In genomic region chr3:14651440-14652251, GRCh38 we compare ENCODE assay signal across 8 cellular contexts. TPM values are rescaled to one million over a fixed set of nuclear protein-coding genes. Genes with fewer than 3 reads are reported as not detected.
DNase-seq lines count a peak whose midpoint lies in the region; TF ChIP-seq lines count a peak whose summit lies in the region.

TSS of gene CCDC174 (plus strand) at chr3:14651762. CDS start at chr3:14651837, 75 bp downstream.

- peak within 1 kb of the TSS; percentile 96 for H3K4me3 ChIP-seq in NB4 (ENCODE audit: low read depth, low read length)
- H3K4me3 ChIP-seq in SK-N-MC, result peak within 1 kb of the TSS; percentile 85

- H3K27ac Mint-ChIP-seq in HFFc6, result peak within 1 kb of the TSS; percentile 98
- peak within 1 kb of the TSS; percentile 99 for H3K27ac Mint-ChIP-seq in activated naive CD4-positive, alpha-beta T cell treated with anti-CD3 and anti-CD28 coated beads, Interleukin-2, amount 10 ng/mL, durations not matched to agents 7 days and 5 days

- no peaks in the 10 kb centered on the region for H3K9me3 Mint-ChIP-seq in HFFc6
- no peaks in the 10 kb centered on the region for H3K9me3 Mint-ChIP-seq in activated naive CD4-positive, alpha-beta T cell treated with anti-CD3 and anti-CD28 coated beads, Interleukin-2, amount 10 ng/mL, durations not matched to agents 7 days and 5 days

- H3K36me3 ChIP-seq in SK-N-MC (ENCODE audit: insufficient read depth, low read length), result peaks cover 13% of the 10 kb centered on the region; the same call in 1 of the 2 replicates

- peak; percentile 83 for TF ChIP-seq POLR2A in NB4 (IDR thresholded peaks at IDR 0.05; ENCODE audit: extremely low read depth, insufficient read length)

- H3K27me3 Mint-ChIP-seq in HFFc6 (ENCODE audit: insufficient read depth), result peaks cover 6% of the 10 kb centered on the region; the same call in 1 of the 2 replicates
- H3K27me3 Mint-ChIP-seq in activated naive CD4-positive, alpha-beta T cell treated with anti-CD3 and anti-CD28 coated beads, Interleukin-2, amount 10 ng/mL, durations not matched to agents 7 days and 5 days, result no peaks in the 10 kb centered on the region

- peaks cover 31% of the 10 kb centered on the region for H3K4me1 Mint-ChIP-seq in HFFc6 (ENCODE audit: low read depth)
- peaks cover 46% of the 10 kb centered on the region for H3K4me1 Mint-ChIP-seq in activated naive CD4-positive, alpha-beta T cell treated with anti-CD3 and anti-CD28 coated beads, Interleukin-2, amount 10 ng/mL, durations not matched to agents 7 days and 5 days

- CTCF ChIA-PET in activated naive CD4-positive, alpha-beta T cell treated with anti-CD3 and anti-CD28 coated beads, Interleukin-2, amount 10 ng/mL, durations not matched to agents 7 days and 5 days (lab: Charles Lee), result interaction anchor here (0.8 to 2.4 kb wide), 2 partner anchors 19 to 400 kb away, joined by 3 to 7 read pairs; no protein-coding TSS in a partner anchor

- H3K9me3 ChIP-seq in SK-N-MC (ENCODE audit: low read depth, low read length), result no peaks in the 10 kb centered on the region

- H3K36me3 Mint-ChIP-seq in HFFc6 (ENCODE audit: low read depth), result peaks cover 20% of the 10 kb centered on the region
- peaks cover 20% of the 10 kb centered on the region for H3K36me3 Mint-ChIP-seq in activated naive CD4-positive, alpha-beta T cell treated with anti-CD3 and anti-CD28 coated beads, Interleukin-2, amount 10 ng/mL, durations not matched to agents 7 days and 5 days

- TF ChIP-seq CTCF in HFFc6 (IDR thresholded peaks at IDR 0.05) (peak; percentile 6), NB4 (IDR thresholded peaks at IDR 0.05; ENCODE audit: low read depth, low read length) (no peak)

- H3K27ac ChIP-seq in SK-N-MC, result peak within 1 kb of the TSS; percentile 76

- peak within 1 kb of the TSS; percentile 97 for H3K4me3 Mint-ChIP-seq in HFFc6
- H3K4me3 Mint-ChIP-seq in activated naive CD4-positive, alpha-beta T cell treated with anti-CD3 and anti-CD28 coated beads, Interleukin-2, amount 10 ng/mL, durations not matched to agents 7 days and 5 days, result peak within 1 kb of the TSS; percentile 100

- H3K9ac ChIP-seq in SK-N-MC (ENCODE audit: insufficient read length), result peak within 1 kb of the TSS; percentile 90

- DNase-seq in GM04503 (ENCODE audit: low read depth) (peak; percentile 99), HFFc6 (peak; percentile 99), NB4 (ENCODE audit: low read depth) (peak; percentile 99), SK-N-MC (ENCODE audit: low read depth, low spot score) (peak; percentile 95), germinal center (ENCODE audit: low spot score) (peak; percentile 95), non-pigmented ciliary epithelial cell (ENCODE audit: low read depth) (peak; percentile 93), superior temporal gyrus (ENCODE audit: extremely low spot score) (peak; percentile 100)
- DNase-seq in activated naive CD4-positive, alpha-beta T cell treated with anti-CD3 and anti-CD28 coated beads, Interleukin-2, amount 10 ng/mL, durations not matched to agents 7 days and 5 days, result peak; percentile 96

RNA-seq across cellular contexts. Expression of gene CCDC174, which starts in this region (rescaled TPM):
- total RNA-seq in HFFc6 (2021; fragmentation: NEBNext Ultra II Directional; extraction: Animal tissue kit (Norgen Biotek cat#: 25700)), result 10 to 100 TPM in 5 of 6 experiments, 1 to 10 TPM in 1; 8.7 to 13.4 (median 10.5) TPM

Comparison
In these comparisons a context has a peak if more than half of its experiments do, and no peak if none do; other contexts are left out.
1. Peak in every context shown above with its lines: DNase-seq, H3K4me3 ChIP-seq and H3K27ac ChIP-seq.